12 cellular contexts compared by ENCODE assay signal in the genomic region with DNA sequence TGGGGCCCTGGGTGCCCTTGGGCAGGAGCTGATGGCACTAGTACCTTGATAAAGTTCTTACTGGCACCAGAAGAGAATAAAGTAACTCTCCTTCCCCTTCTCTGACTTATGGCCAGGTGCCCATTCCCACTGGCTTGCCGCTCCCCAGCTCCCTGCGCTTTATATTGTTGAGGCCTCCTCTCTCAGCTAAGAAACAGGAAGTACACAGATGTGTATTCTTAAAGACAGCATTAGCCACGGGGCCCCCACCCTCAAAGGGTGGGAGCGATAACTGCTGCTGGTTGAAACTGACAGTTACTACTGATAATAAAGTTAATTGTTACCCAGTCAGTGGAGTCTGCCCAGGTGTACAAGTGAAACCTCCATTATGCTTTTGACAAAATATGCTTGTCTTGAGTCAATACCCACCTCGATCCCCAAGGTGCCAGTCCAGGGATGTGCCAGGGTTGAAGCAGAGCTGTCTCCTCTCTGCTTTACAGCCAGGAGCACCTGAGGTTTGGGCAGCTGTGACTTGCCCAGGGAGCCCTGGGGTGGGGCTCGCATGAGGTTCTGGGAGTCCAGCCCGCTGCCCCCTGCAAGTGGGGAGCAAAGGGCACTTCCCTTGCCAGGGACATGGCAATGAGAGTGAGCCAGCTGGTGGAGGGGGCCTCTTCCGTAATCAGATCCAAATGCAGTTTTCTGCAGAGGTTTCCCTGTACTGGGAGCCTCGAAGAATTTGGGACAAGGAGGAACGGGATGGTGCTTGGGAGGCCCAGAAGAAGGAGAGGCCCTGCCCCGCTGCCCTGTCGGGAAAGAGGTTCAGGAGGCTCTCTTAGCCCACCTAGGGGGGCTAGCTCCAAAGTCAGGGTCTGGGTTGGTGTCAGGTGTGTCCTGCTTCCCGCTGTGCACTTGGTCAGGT.
A peak's percentile ranks its signal among the peaks of the same experiment; 100 is the strongest.
DNase-seq lines count a peak whose midpoint lies in the region; ATAC-seq, FAIRE-seq and TF ChIP-seq lines count a peak whose summit lies in the region.
"Had no signal": no experiment of that assay in that cellular context is flagged by ENCODE, and none has a peak within 500 bp of the region (broad histone marks: within the 10 kb centered on the region; RNA-seq: fewer than 3 reads in every experiment).

No MANE protein-coding gene starts in this region.

- H3K4me3 ChIP-seq in neutrophil (ENCODE audit: low read depth in 1 of 2, low read length in 1 of 2), result peak overlapping the region; percentile 66 to 74
- H3K4me3 ChIP-seq: gastrocnemius medialis had no signal

- DNase-seq in GM18507 (ENCODE audit: extremely low spot score, insufficient read length, low read depth) (no peak), NOMO-1 (lab: John Stamatoyannopoulos, UW; ENCODE audit: unreplicated experiment in 2 of 2) (peak; percentile 57 to 62), inferior parietal cortex (ENCODE audit: extremely low spot score) (no peak), LoVo (ENCODE audit: low spot score) (no peak)
- no peak for DNase-seq in effector memory CD8-positive, alpha-beta T cell
- no peak for DNase-seq in activated CD4-positive, alpha-beta T cell treated with anti-CD3 and anti-CD28 coated beads for 48 hours
- DNase-seq: brain microvascular endothelial cell, DMS79 treated with DMSO at 0.1 percent for 48 hours, gastrocnemius medialis had no signal

- no peaks in the 10 kb centered on the region for H3K27me3 ChIP-seq in neutrophil

- H3K27ac ChIP-seq in neutrophil, result peak overlapping the region; percentile 98
- H3K27ac ChIP-seq: brain microvascular endothelial cell, gastrocnemius medialis, RWPE1 had no signal

- peak overlapping the region; percentile 59 to 80 for H3K4me3 Mint-ChIP-seq in effector memory CD8-positive, alpha-beta T cell

- H3K4me1 ChIP-seq in neutrophil (ENCODE audit: control insufficient read depth in 1 of 2, insufficient read depth in 1 of 2, low read depth in 1 of 2, low read length in 1 of 2), result peaks cover 69 to 72% of the 10 kb centered on the region in 2 experiments

- H3K4me1 Mint-ChIP-seq in effector memory CD8-positive, alpha-beta T cell (ENCODE audit: low read depth in 2 of 2), result peaks cover 14 to 27% of the 10 kb centered on the region in 2 donors

- peaks cover 0 to 23% of the 10 kb centered on the region in 2 donors for H3K27me3 Mint-ChIP-seq in effector memory CD8-positive, alpha-beta T cell

- FAIRE-seq in GM18507 (lab: Jason Lieb, UNC), result peak; percentile 67

- no peak for TF ChIP-seq CTCF in neutrophil (IDR thresholded peaks at IDR 0.05)

- peaks cover 5% of the 10 kb centered on the region for H3K36me3 ChIP-seq in neutrophil
- H3K36me3 ChIP-seq: brain microvascular endothelial cell had no signal

- H3K36me3 Mint-ChIP-seq in effector memory CD8-positive, alpha-beta T cell (ENCODE audit: insufficient read depth), result peaks cover 6% of the 10 kb centered on the region

- H3K27ac Mint-ChIP-seq in effector memory CD8-positive, alpha-beta T cell, result no peak overlapping the region

- ATAC-seq in effector memory CD8-positive, alpha-beta T cell (replicated peaks), result no peak
- no peak for ATAC-seq in GM19023 (IDR thresholded peaks at IDR 0.05; ENCODE audit: unreplicated experiment)
- ATAC-seq: gastrocnemius medialis had no signal

- H3K9me3 ChIP-seq in neutrophil, result no peaks in the 10 kb centered on the region
- H3K9me3 ChIP-seq: gastrocnemius medialis had no signal

- no peaks in the 10 kb centered on the region for H3K9me3 Mint-ChIP-seq in effector memory CD8-positive, alpha-beta T cell

Comparison
In these comparisons a context has a peak if more than half of its experiments do, and no peak if none do; other contexts are left out.
1. DNase-seq: peak in NOMO-1 (2 of 2); none in GM18507 (single experiment), effector memory CD8-positive, alpha-beta T cell (0 of 3), inferior parietal cortex (single experiment), LoVo (single experiment) and activated CD4-positive, alpha-beta T cell treated with anti-CD3 and anti-CD28 coated beads for 48 hours (single experiment).